Comparison of ENCODE assay signal across 9 cellular contexts in genomic region chr2:133780099-133780996, GRCh38.
DNase-seq lines count a peak whose midpoint lies in the region; ATAC-seq, FAIRE-seq and TF ChIP-seq lines count a peak whose summit lies in the region.
"Had no signal": no experiment of that assay in that cellular context is flagged by ENCODE, and none has a peak within 500 bp of the region (broad histone marks: within the 10 kb centered on the region; RNA-seq: fewer than 3 reads in every experiment).

No MANE protein-coding gene starts in this region.

- TF ChIP-seq CTCF in AG09309 (IDR thresholded peaks at IDR 0.05; ENCODE audit: control insufficient read depth, insufficient read depth, low read depth, low read length, missing control alignments), result peak; percentile 81
- TF ChIP-seq CTCF in GM10266 (IDR thresholded peaks at IDR 0.05; ENCODE audit: control insufficient read depth, insufficient read depth, low read depth, missing control alignments), result peak; percentile 74
- peak; percentile 60 for TF ChIP-seq CTCF in HL-60 (IDR thresholded peaks at IDR 0.05; ENCODE audit: insufficient read depth, low read length)

- peak; percentile 96 for FAIRE-seq in islet of Langerhans (lab: Jason Lieb, UNC)

- no peak overlapping the region for H3K27ac ChIP-seq in HL-60 (replicated peaks)
- H3K27ac ChIP-seq: neutrophil had no signal

- no peak for ATAC-seq in HG03442 (IDR thresholded peaks at IDR 0.05; ENCODE audit: unreplicated experiment)

- peaks cover 4% of the 10 kb centered on the region for H3K27me3 ChIP-seq in HL-60 (ENCODE audit: insufficient read depth, poor library complexity, severe bottlenecking)
- H3K27me3 ChIP-seq: neutrophil had no signal

- H3K4me3 ChIP-seq in AG09309 (ENCODE audit: control insufficient read depth, low read depth, low read length) (no peak overlapping the region), HL-60 (replicated peaks; ENCODE audit: insufficient read depth, low read length) (no peak overlapping the region)

- DNase-seq in AG09309 (ENCODE audit: low read depth), result peak; percentile 58
- peak; percentile 30 for DNase-seq in GM10266 (ENCODE audit: extremely low spot score)
- DNase-seq in HL-60 (ENCODE audit: low read depth in 1 of 2, low spot score in 1 of 2), result peak in 1 of 2 experiments; percentile 22
- DNase-seq in NCI-H82 treated with DMSO at 0.1 percent for 48 hours (lab: John Stamatoyannopoulos, UW; ENCODE audit: unreplicated experiment), result peak; percentile 79
- DNase-seq in T47D (ENCODE audit: low read depth in 1 of 2, low spot score in 1 of 2), result peak; percentile 4 to 83
- peak; percentile 96 for DNase-seq in superior temporal gyrus (ENCODE audit: extremely low spot score)

- in situ Hi-C loops in T47D (cut with HindIII; ENCODE audit: low pct_unique_long_range_greater_than_20kb, low sequenced_read_pairs), result no loop called here
